13 cellular contexts compared by ENCODE assay signal in the genomic region with DNA sequence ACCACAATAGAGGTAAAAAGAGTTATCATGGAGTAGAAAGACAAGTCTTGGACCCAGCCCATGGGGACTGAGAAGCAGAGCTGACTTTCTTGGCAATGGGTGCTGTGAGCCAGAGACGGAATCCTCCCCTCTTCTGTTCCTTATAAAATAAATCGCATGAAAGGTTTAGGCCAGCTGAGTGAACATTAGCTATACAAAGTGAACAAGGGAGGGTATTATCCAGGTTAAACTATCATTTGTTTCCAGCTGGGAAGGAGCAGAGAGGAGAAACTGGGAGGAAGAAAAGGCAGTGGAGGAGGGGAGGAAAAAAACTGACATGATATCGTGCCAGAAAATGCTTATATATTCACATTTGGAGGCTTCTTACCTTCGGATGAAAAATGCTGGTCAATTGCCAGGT.
"Had no signal": no experiment of that assay in that cellular context is flagged by ENCODE, and none has a peak within 500 bp of the region (broad histone marks: within the 10 kb centered on the region; RNA-seq: fewer than 3 reads in every experiment).

No MANE protein-coding gene starts in this region.

- H3K9me3 ChIP-seq: heart left ventricle, left ventricle myocardium inferior, neutrophil had no signal

- H3K4me3 ChIP-seq: heart left ventricle, left ventricle myocardium inferior, tibial nerve had no signal

- ATAC-seq: activated naive CD4-positive, alpha-beta T cell treated with anti-CD3 and anti-CD28 coated beads, Interleukin-2, amount 50 U/mL, for 72 hours; heart left ventricle; right cardiac atrium; T-helper 17 cell had no signal

- H3K27ac ChIP-seq: heart left ventricle, left ventricle myocardium inferior, neutrophil had no signal

- H3K27me3 ChIP-seq: heart left ventricle, tibial nerve had no signal

- H3K4me1 ChIP-seq: heart left ventricle, left ventricle myocardium inferior had no signal

- H3K36me3 ChIP-seq: heart left ventricle, left ventricle myocardium inferior, neutrophil, tibial nerve had no signal

- DNase-seq: activated CD4-positive, alpha-beta T cell treated with anti-CD3 and anti-CD28 coated beads, Interleukin-2, amount 50 U/mL, for 1 hour; activated CD4-positive, CD25-positive, alpha-beta regulatory T cell; activated effector memory CD4-positive, alpha-beta T cell treated with Interleukin-2 at 50 U/mL for 16 hours; activated T-cell treated with anti-CD3 and anti-CD28 coated beads, Interleukin-2, amount 50 U/mL, for 1 hour; heart left ventricle; left ventricle myocardium inferior; mesendoderm; right cardiac atrium; small intestine; T-helper 17 cell had no signal
